ENCODE assay signal across 21 cellular contexts in the genomic region with DNA sequence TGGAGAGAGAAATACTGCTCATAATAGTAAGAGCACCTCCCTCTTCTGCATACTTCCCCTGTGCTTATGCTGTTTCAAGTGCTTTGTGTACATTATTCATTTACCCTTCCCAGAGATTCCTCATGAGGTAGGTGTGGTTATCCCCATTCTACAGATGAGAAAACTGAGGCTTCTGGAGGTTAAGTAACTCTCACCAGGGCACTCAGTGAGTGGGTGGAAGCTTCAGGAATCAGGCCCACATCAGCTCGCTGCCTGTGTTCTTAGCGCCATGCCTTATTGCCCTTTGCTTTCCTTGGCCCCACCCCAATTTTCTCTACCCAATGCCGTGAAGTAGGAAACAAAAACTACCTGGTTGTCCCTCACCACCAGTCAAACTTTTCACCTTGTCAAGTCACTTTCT. TPM values are rescaled to one million over a fixed set of nuclear protein-coding genes. Genes with fewer than 3 reads are reported as not detected.
DNase-seq lines count a peak whose midpoint lies in the region; ATAC-seq, FAIRE-seq and TF ChIP-seq lines count a peak whose summit lies in the region.
"Had no signal": no experiment of that assay in that cellular context is flagged by ENCODE, and none has a peak within 500 bp of the region (broad histone marks: within the 10 kb centered on the region; RNA-seq: fewer than 3 reads in every experiment).

No MANE protein-coding gene starts in this region.

- H3K23ac ChIP-seq in IMR-90 (ENCODE audit: low read depth, low read length), result no peak overlapping the region

- H2BK20ac ChIP-seq in IMR-90 (ENCODE audit: low read depth, low read length), result peak overlapping the region; percentile 14; the same call in 1 of the 2 replicates

- H3K14ac ChIP-seq in IMR-90 (replicated peaks; ENCODE audit: low read depth, low read length), result no peak overlapping the region

- H3K27me3 ChIP-seq in IMR-90 (ENCODE audit: control insufficient read depth, insufficient read depth, low read length) (no peaks in the 10 kb centered on the region), small intestine (ENCODE audit: control insufficient read depth in 2 of 2, insufficient read depth in 2 of 2, low read length in 2 of 2) (no peaks in the 10 kb centered on the region)

- no peak overlapping the region for H4K8ac ChIP-seq in IMR-90 (ENCODE audit: low read depth in 2 of 2, low read length in 2 of 2)

- H3K18ac ChIP-seq in IMR-90 (ENCODE audit: low read depth, low read length), result no peak overlapping the region

- H3K4me3 ChIP-seq in IMR-90 (ENCODE audit: insufficient read depth, low read depth, low read length), result no peak overlapping the region
- H3K4me3 ChIP-seq in small intestine (ENCODE audit: low read depth in 1 of 2, low read length in 2 of 2), result no peak overlapping the region
- H3K4me3 ChIP-seq: A549, HAP-1 had no signal

- no peak overlapping the region for H3K4me2 ChIP-seq in IMR-90 (ENCODE audit: low read depth, low read length)
- H3K4me2 ChIP-seq: A549 had no signal

- FAIRE-seq in small intestine (lab: Jason Lieb, UNC) (no peak), HTR-8/SVneo (lab: Jason Lieb, UNC) (no peak)
- FAIRE-seq: A549, G401.6, GM12892, H54 had no signal

- H3K27ac ChIP-seq in IMR-90 (ENCODE audit: insufficient read depth, low read length) (no peak overlapping the region), small intestine (ENCODE audit: low read depth in 1 of 2, low read length in 1 of 2) (no peak overlapping the region)
- H3K27ac ChIP-seq: A549 had no signal

- 100% methylated on average over 2 of the region's 3 CpGs; no CpG with 5 or more reads in 1 of the 2 experiments for WGBS in IMR-90 (ENCODE audit: extremely low coverage in 2 of 2, insufficient read length in 1 of 2), 2 experiments
- WGBS in small intestine, 3 donors, result 22 to 72% (median 37%) methylated on average over 3 of the region's 3 CpGs

- no peak for ATAC-seq in IMR-90 (ENCODE audit: low read depth)
- ATAC-seq in left colon, result peak; percentile 60
- ATAC-seq: A549 had no signal

- H2BK120ac ChIP-seq in IMR-90 (ENCODE audit: low read depth, low read length), result no peak overlapping the region; the same call in 1 of the 2 replicates

- no peaks in the 10 kb centered on the region for H4K20me1 ChIP-seq in IMR-90 (ENCODE audit: insufficient read depth, low read length)

- H3K56ac ChIP-seq in IMR-90 (ENCODE audit: extremely low read depth, insufficient read depth, low read length), result no peak overlapping the region

- H3K36me3 ChIP-seq in IMR-90 (ENCODE audit: control insufficient read depth, insufficient read depth, low read length) (no peaks in the 10 kb centered on the region), small intestine (ENCODE audit: control insufficient read depth in 2 of 2, insufficient read depth in 2 of 2, low read length in 2 of 2) (no peaks in the 10 kb centered on the region)
- H3K36me3 ChIP-seq: HAP-1 had no signal

- no peak overlapping the region for H4K5ac ChIP-seq in IMR-90 (ENCODE audit: low read depth, low read length)

- H3K9me3 ChIP-seq in IMR-90 (ENCODE audit: control insufficient read depth, insufficient read depth, low read length) (no peaks in the 10 kb centered on the region; the same call in 1 of the 2 replicates), small intestine (ENCODE audit: control insufficient read depth, low read depth) (peaks cover 2% of the 10 kb centered on the region)
- H3K9me3 ChIP-seq: A549, HAP-1 had no signal

- TF ChIP-seq RAD21 in IMR-90 (IDR thresholded peaks at IDR 0.05; ENCODE audit: low read length), result no peak

- intact Hi-C loops in IMR-90 (cut with micrococcal nuclease) (no loop called here), left colon (cut with DNase I, micrococcal nuclease) (no loop called here)

- no peak for TF ChIP-seq POLR2A in IMR-90 (IDR thresholded peaks at IDR 0.05; ENCODE audit: low read depth, low read length)

- DNase-seq in IMR-90 (no peak), left colon (no peak), small intestine (peak; percentile 47), AML-193 (lab: John Stamatoyannopoulos, UW) (no peak), HTR-8/SVneo (ENCODE audit: insufficient read length, low spot score) (no peak), DMS79 treated with DMSO at 0.1 percent for 48 hours (lab: John Stamatoyannopoulos, UW) (no peak)
- DNase-seq: 8988T; ACHN; C1 segment of cervical spinal cord; Calu3; CD4-positive, alpha-beta memory T cell; COR-L47; DMS53; DND-41; GOT3; HFFc6 had no signal

- peaks cover 23% of the 10 kb centered on the region for H3K9me1 ChIP-seq in IMR-90 (ENCODE audit: insufficient read depth, low read length)

- no peak overlapping the region for H3K9ac ChIP-seq in IMR-90 (ENCODE audit: low read depth, low read length)

- BruUV-seq in IMR-90 (replicated peaks; lab: Mats Ljungman, UMichigan), result no TSS peak

- 0 out of 3 replicates have a peak overlapping the region, but pooled peaks have one; percentile 13 for H2BK15ac ChIP-seq in IMR-90 (ENCODE audit: low read depth, low read length)

- CTCF ChIA-PET in IMR-90 (lab: Yijun Ruan, JAX), result no interaction called here

- no peak overlapping the region; the same call in 1 of the 2 replicates for H2AK5ac ChIP-seq in IMR-90 (ENCODE audit: low read depth, low read length)

- H3K4me1 ChIP-seq in IMR-90 (ENCODE audit: control insufficient read depth, insufficient read depth, low read length) (peaks cover 20% of the 10 kb centered on the region), small intestine (ENCODE audit: control insufficient read depth in 2 of 2, insufficient read depth in 1 of 2, low read depth in 1 of 2, low read length in 1 of 2) (peaks cover 0 to 8% of the 10 kb centered on the region in 2 donors)
- H3K4me1 ChIP-seq: HAP-1 had no signal

- H2AFZ ChIP-seq in IMR-90 (replicated peaks; ENCODE audit: low read length, poor library complexity), result no peak overlapping the region

- no peak overlapping the region for H2BK5ac ChIP-seq in IMR-90 (ENCODE audit: low read depth, low read length, poor library complexity, severe bottlenecking)

- in situ Hi-C loops in IMR-90 (cut with MboI; ENCODE audit: low sequenced_read_pairs), result no loop called here

- H3K79me1 ChIP-seq in IMR-90 (ENCODE audit: low read depth in 1 of 2, low read length in 2 of 2), result no peaks in the 10 kb centered on the region; a peak in 1 of 4 replicates

- no peak overlapping the region for H3K4ac ChIP-seq in IMR-90 (ENCODE audit: low read depth, low read length)

- no peak overlapping the region for H2AK9ac ChIP-seq in IMR-90 (replicated peaks; ENCODE audit: low read depth, low read length, poor library complexity)

- no peak for TF ChIP-seq CTCF in IMR-90 (conservative IDR thresholded peaks at IDR 0.05; ENCODE audit: low read depth, low read length)

- POLR2A ChIA-PET in IMR-90 (lab: Charles Lee; ENCODE audit: unreplicated experiment), result no interaction called here

- dilution Hi-C loops in IMR-90 (cut with HindIII; ENCODE audit: low sequenced_read_pairs, unreplicated experiment), result no loop called here

- H4K91ac ChIP-seq in IMR-90 (ENCODE audit: insufficient read depth, low read depth, low read length), result no peak overlapping the region

TF ChIP-seq in IMR-90, 13 proteins besides CTCF, POLR2A, EP300 and RAD21 (continues in another document):
- TF ChIP-seq CHD1 (IDR thresholded peaks at IDR 0.05; ENCODE audit: low read depth, low read length), result no peak
- no peak for TF ChIP-seq CEBPB (IDR thresholded peaks at IDR 0.05; ENCODE audit: low read depth, low read length)
- no peak for TF ChIP-seq MAFK (IDR thresholded peaks at IDR 0.05; ENCODE audit: low read depth, low read length)
- TF ChIP-seq FOS (IDR thresholded peaks at IDR 0.05; ENCODE audit: low read depth, low read length), result no peak
- TF ChIP-seq RFX5 (IDR thresholded peaks at IDR 0.05; ENCODE audit: low read depth, low read length), result no peak
- no peak for TF ChIP-seq NFE2L2 (IDR thresholded peaks at IDR 0.05; ENCODE audit: low read depth, low read length)
- TF ChIP-seq, protein P1, sequence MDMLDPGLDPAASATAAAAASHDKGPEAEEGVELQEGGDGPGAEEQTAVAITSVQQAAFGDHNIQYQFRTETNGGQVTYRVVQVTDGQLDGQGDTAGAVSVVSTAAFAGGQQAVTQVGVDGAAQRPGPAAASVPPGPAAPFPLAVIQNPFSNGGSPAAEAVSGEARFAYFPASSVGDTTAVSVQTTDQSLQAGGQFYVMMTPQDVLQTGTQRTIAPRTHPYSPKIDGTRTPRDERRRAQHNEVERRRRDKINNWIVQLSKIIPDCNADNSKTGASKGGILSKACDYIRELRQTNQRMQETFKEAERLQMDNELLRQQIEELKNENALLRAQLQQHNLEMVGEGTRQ (IDR thresholded peaks at IDR 0.05; ENCODE audit: low read depth, low read length), result no peak
- TF ChIP-seq SMC3 (IDR thresholded peaks at IDR 0.05; ENCODE audit: low read depth, low read length), result no peak
- TF ChIP-seq BHLHE40 (IDR thresholded peaks at IDR 0.05; ENCODE audit: low read depth, low read length), result no peak
- TF ChIP-seq RCOR1 (IDR thresholded peaks at IDR 0.05; ENCODE audit: insufficient replicate concordance, low read length), result no peak
- no peak for TF ChIP-seq MAZ (IDR thresholded peaks at IDR 0.05; ENCODE audit: borderline replicate concordance, low read depth, low read length)

RNA-seq across cellular contexts. Expression of a gene that starts 18.1 kb away (rescaled TPM):
- total RNA-seq in IMR-90 (2012; rRNA removed) (14.4 and 17.6 TPM in 2 replicates), left colon (10 to 100 TPM in 1 of 2 donors, 1 to 10 TPM in 1; 3.2 to 11.9 TPM)
- polyA plus RNA-seq in IMR-90 (2012; rRNA removed) (9.0 and 9.8 TPM in 2 replicates), small intestine (1 to 10 TPM in 1 of 3 donors, under 1 TPM in 2; 0.54 to 4.8 (median 0.67) TPM)
- polyA plus RNA-seq in IMR-90 (2012; cell fraction: cytosol; rRNA removed), result 5.7 and 6.6 TPM in 2 replicates
- polyA plus RNA-seq in IMR-90 (2012; cell fraction: nucleus; rRNA removed; ENCODE audit: low replicate concordance), result 2.9 and 7.5 TPM in 2 replicates
- total RNA-seq: CD4-positive, alpha-beta memory T cell had no signal
- polyA plus RNA-seq: CD4-positive, alpha-beta memory T cell had no signal

RNA-seq across cellular contexts. Expression of a gene that starts 26.4 kb away (rescaled TPM):
- total RNA-seq in IMR-90 (2012; rRNA removed) (0.28 TPM in 1 of 2 replicates, not detected in the other), left colon (not detected)
- polyA plus RNA-seq in IMR-90 (2012; rRNA removed) (0.20 TPM in 1 of 2 replicates, not detected in the other), small intestine (under 1 TPM in 1 of 3 donors, not detected in 2; 0.31 TPM)
- 0.14 TPM in 1 of 2 replicates, not detected in the other for polyA plus RNA-seq in IMR-90 (2012; cell fraction: cytosol; rRNA removed)
- 0.41 and 0.42 TPM in 2 replicates for polyA plus RNA-seq in IMR-90 (2012; cell fraction: nucleus; rRNA removed; ENCODE audit: low replicate concordance)
- total RNA-seq: Calu3; CD4-positive, alpha-beta memory T cell; HFFc6 had no signal
- polyA plus RNA-seq: A549; CD4-positive, alpha-beta memory T cell had no signal

RNA-seq across cellular contexts. Expression of a gene that starts 46.4 kb away (rescaled TPM):
- total RNA-seq in IMR-90 (2012; rRNA removed) (170 and 190 TPM in 2 replicates), left colon (10 to 100 TPM; 45.6 to 54.1 TPM)
- polyA plus RNA-seq in IMR-90 (2012; rRNA removed) (47.7 and 57.9 TPM in 2 replicates), small intestine (10 to 100 TPM in 2 of 3 donors, 1 to 10 TPM in 1; 5.9 to 25.2 (median 13.9) TPM)
- polyA plus RNA-seq in IMR-90 (2012; cell fraction: cytosol; rRNA removed), result 12.3 and 13.8 TPM in 2 replicates
- polyA plus RNA-seq in IMR-90 (2012; cell fraction: nucleus; rRNA removed; ENCODE audit: low replicate concordance), result 15.1 and 99.8 TPM in 2 replicates
